In the genomic region with DNA sequence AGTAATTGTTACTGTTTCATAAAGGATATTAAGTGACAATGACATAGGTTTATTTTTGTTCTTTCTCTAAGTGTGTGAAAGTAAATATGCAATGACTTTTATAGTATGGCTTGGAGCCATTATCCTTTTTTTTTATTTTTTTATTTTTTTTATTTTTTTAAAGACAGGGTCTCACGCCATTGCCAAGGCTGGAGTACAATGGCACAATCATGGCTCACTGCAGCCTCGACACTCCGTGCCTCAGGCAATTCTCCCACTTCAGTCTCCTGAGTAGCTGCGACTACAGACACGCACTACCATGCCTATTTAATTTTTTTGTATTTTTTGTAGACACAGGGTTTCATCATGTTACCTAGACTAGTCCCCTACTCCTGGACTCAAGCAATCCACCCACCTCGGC, we compare ENCODE assay signal across 1 cellular context.
TF ChIP-seq lines count a peak whose summit lies in the region.

No MANE protein-coding gene starts in this region.

TF ChIP-seq in GM12878, 131 proteins besides CTCF, POLR2A, EP300 and RAD21:
- TF ChIP-seq, protein P1, sequence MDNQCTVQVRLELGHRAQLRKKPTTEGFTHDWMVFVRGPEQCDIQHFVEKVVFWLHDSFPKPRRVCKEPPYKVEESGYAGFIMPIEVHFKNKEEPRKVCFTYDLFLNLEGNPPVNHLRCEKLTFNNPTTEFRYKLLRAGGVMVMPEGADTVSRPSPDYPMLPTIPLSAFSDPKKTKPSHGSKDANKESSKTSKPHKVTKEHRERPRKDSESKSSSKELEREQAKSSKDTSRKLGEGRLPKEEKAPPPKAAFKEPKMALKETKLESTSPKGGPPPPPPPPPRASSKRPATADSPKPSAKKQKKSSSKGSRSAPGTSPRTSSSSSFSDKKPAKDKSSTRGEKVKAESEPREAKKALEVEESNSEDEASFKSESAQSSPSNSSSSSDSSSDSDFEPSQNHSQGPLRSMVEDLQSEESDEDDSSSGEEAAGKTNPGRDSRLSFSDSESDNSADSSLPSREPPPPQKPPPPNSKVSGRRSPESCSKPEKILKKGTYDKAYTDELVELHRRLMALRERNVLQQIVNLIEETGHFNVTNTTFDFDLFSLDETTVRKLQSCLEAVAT (IDR thresholded peaks at IDR 0.05): 0 out of 2 replicates have a peak, but pooled peaks have one; percentile 40
- no peak for TF ChIP-seq NR2C2 (IDR thresholded peaks at IDR 0.05; ENCODE audit: borderline replicate concordance, control insufficient read depth, insufficient read length, low read depth)
